19 cellular contexts compared by ENCODE assay signal in genomic region chr16:68399456-68399855, GRCh38. TPM values are rescaled to one million over a fixed set of nuclear protein-coding genes. Genes with fewer than 3 reads are reported as not detected.
DNase-seq lines count a peak whose midpoint lies in the region; ATAC-seq, FAIRE-seq and TF ChIP-seq lines count a peak whose summit lies in the region.
"Had no signal": no experiment of that assay in that cellular context is flagged by ENCODE, and none has a peak within 500 bp of the region (broad histone marks: within the 10 kb centered on the region; RNA-seq: fewer than 3 reads in every experiment).

No MANE protein-coding gene starts in this region.

- intact Hi-C loops in kidney (cut with DNase I) = loop anchor here (10.0 kb wide), 1 partner anchor 105 kb away; no protein-coding TSS in a partner anchor

- no peaks in the 10 kb centered on the region for H3K9me3 ChIP-seq in kidney (ENCODE audit: control insufficient read depth in 1 of 2, low read length in 2 of 2)
- H3K9me3 ChIP-seq: SK-N-SH had no signal

- H3K4me1 Mint-ChIP-seq in activated naive CD4-positive, alpha-beta T cell treated with anti-CD3 and anti-CD28 coated beads, Interleukin-2, amount 10 ng/mL, durations not matched to agents 7 days and 5 days = peaks cover 28% of the 10 kb centered on the region
- peaks cover 12% of the 10 kb centered on the region for H3K4me1 Mint-ChIP-seq in chondrocyte (ENCODE audit: low read depth)
- peaks cover 9% of the 10 kb centered on the region for H3K4me1 Mint-ChIP-seq in activated T-helper 17 cell treated with anti-CD3 and anti-CD28 coated beads, Interleukin-2, amount 50 U/mL, for 72 hours
- H3K4me1 Mint-ChIP-seq in osteocyte (ENCODE audit: unreplicated experiment) = peaks cover 9% of the 10 kb centered on the region

- no peaks in the 10 kb centered on the region for H3K9me3 Mint-ChIP-seq in activated naive CD4-positive, alpha-beta T cell treated with anti-CD3 and anti-CD28 coated beads, Interleukin-2, amount 10 ng/mL, durations not matched to agents 7 days and 5 days
- H3K9me3 Mint-ChIP-seq in chondrocyte (ENCODE audit: low read depth) (no peaks in the 10 kb centered on the region), osteocyte (ENCODE audit: unreplicated experiment) (no peaks in the 10 kb centered on the region)
- no peaks in the 10 kb centered on the region for H3K9me3 Mint-ChIP-seq in activated T-helper 17 cell treated with anti-CD3 and anti-CD28 coated beads, Interleukin-2, amount 50 U/mL, for 72 hours
- H3K9me3 Mint-ChIP-seq: IgD-negative memory B cell had no signal

- H3K27ac Mint-ChIP-seq in activated naive CD4-positive, alpha-beta T cell treated with anti-CD3 and anti-CD28 coated beads, Interleukin-2, amount 10 ng/mL, durations not matched to agents 7 days and 5 days = no peak overlapping the region
- H3K27ac Mint-ChIP-seq in chondrocyte (ENCODE audit: unreplicated experiment) (no peak overlapping the region), osteocyte (ENCODE audit: unreplicated experiment) (no peak overlapping the region)
- H3K27ac Mint-ChIP-seq in activated T-helper 17 cell treated with anti-CD3 and anti-CD28 coated beads, Interleukin-2, amount 50 U/mL, for 72 hours = no peak overlapping the region
- H3K27ac Mint-ChIP-seq: IgD-negative memory B cell had no signal

- H3K27me3 Mint-ChIP-seq in activated naive CD4-positive, alpha-beta T cell treated with anti-CD3 and anti-CD28 coated beads, Interleukin-2, amount 10 ng/mL, durations not matched to agents 7 days and 5 days = peaks cover 61% of the 10 kb centered on the region
- H3K27me3 Mint-ChIP-seq in chondrocyte (ENCODE audit: low read depth) (no peaks in the 10 kb centered on the region), osteocyte (ENCODE audit: unreplicated experiment) (no peaks in the 10 kb centered on the region)
- H3K27me3 Mint-ChIP-seq in activated T-helper 17 cell treated with anti-CD3 and anti-CD28 coated beads, Interleukin-2, amount 50 U/mL, for 72 hours = no peaks in the 10 kb centered on the region

- peak; percentile 7 for DNase-seq in activated naive CD4-positive, alpha-beta T cell treated with anti-CD3 and anti-CD28 coated beads, Interleukin-2, amount 10 ng/mL, durations not matched to agents 7 days and 5 days
- DNase-seq in activated naive CD4-positive, alpha-beta T cell treated with anti-CD3 and anti-CD28 coated beads, Interleukin-2, amount 50 U/mL, for 16 hours = no peak
- DNase-seq in LoVo (ENCODE audit: low spot score) = peak; percentile 38
- peak; percentile 27 for DNase-seq in chondrocyte (ENCODE audit: low spot score)
- DNase-seq in osteocyte (ENCODE audit: extremely low spot score, unreplicated experiment) = no peak
- no peak for DNase-seq in kidney
- DNase-seq in NCI-H187 (lab: John Stamatoyannopoulos, UW) = no peak
- DNase-seq: DMS79 treated with DMSO at 0.1 percent for 48 hours, H7, NCI-H1436 treated with DMSO at 0.1 percent for 48 hours, NCI-H2081 treated with DMSO at 0.1 percent for 48 hours, NCI-H2227 treated with DMSO at 0.1 percent for 48 hours, NCI-H526 treated with DMSO at 0.1 percent for 48 hours, PC-3, SK-N-SH, T-helper 1 cell had no signal

- H3K4me1 ChIP-seq in kidney (ENCODE audit: control insufficient read depth in 1 of 2, insufficient read depth in 1 of 2, low read depth in 1 of 2, low read length in 2 of 2) = no peaks in the 10 kb centered on the region

- FAIRE-seq in kidney (lab: Jason Lieb, UNC) = no peak
- FAIRE-seq: A204.1 had no signal

- ATAC-seq in activated T-helper 17 cell treated with anti-CD3 and anti-CD28 coated beads, Interleukin-2, amount 50 U/mL, for 72 hours (replicated peaks) = no peak
- ATAC-seq: PC-3 had no signal

- TF ChIP-seq CTCF in chondrocyte (IDR thresholded peaks at IDR 0.05) (no peak), osteocyte (IDR thresholded peaks at IDR 0.05) (no peak), kidney (IDR thresholded peaks at IDR 0.05; ENCODE audit: borderline replicate concordance, extremely low read depth, insufficient read depth) (no peak)

- H3K36me3 ChIP-seq in kidney (ENCODE audit: control insufficient read depth in 1 of 2, insufficient read depth in 2 of 2, low read length in 2 of 2) = no peaks in the 10 kb centered on the region

- H3K4me3 ChIP-seq in kidney (ENCODE audit: low read length in 2 of 2) = no peak overlapping the region

- CTCF ChIA-PET in activated naive CD4-positive, alpha-beta T cell treated with anti-CD3 and anti-CD28 coated beads, Interleukin-2, amount 10 ng/mL, durations not matched to agents 7 days and 5 days (lab: Charles Lee) = interaction anchor here (1.0 to 6.2 kb wide), 2 partner anchors 111 to 121 kb away, joined by 3 to 48 read pairs; no protein-coding TSS in a partner anchor

- no peaks in the 10 kb centered on the region for H3K36me3 Mint-ChIP-seq in activated naive CD4-positive, alpha-beta T cell treated with anti-CD3 and anti-CD28 coated beads, Interleukin-2, amount 10 ng/mL, durations not matched to agents 7 days and 5 days
- no peaks in the 10 kb centered on the region for H3K36me3 Mint-ChIP-seq in chondrocyte (ENCODE audit: low read depth)
- H3K36me3 Mint-ChIP-seq in activated T-helper 17 cell treated with anti-CD3 and anti-CD28 coated beads, Interleukin-2, amount 50 U/mL, for 72 hours (ENCODE audit: low read depth) = no peaks in the 10 kb centered on the region
- no peaks in the 10 kb centered on the region for H3K36me3 Mint-ChIP-seq in osteocyte (ENCODE audit: unreplicated experiment)
- H3K36me3 Mint-ChIP-seq: IgD-negative memory B cell had no signal

- H3K27ac ChIP-seq in kidney (ENCODE audit: low read depth in 2 of 2, low read length in 2 of 2) = no peak overlapping the region

- no peak overlapping the region for H3K9ac ChIP-seq in kidney (ENCODE audit: low read length in 2 of 2)
- H3K9ac ChIP-seq: SK-N-SH had no signal

- no peak overlapping the region for H3K4me3 Mint-ChIP-seq in activated naive CD4-positive, alpha-beta T cell treated with anti-CD3 and anti-CD28 coated beads, Interleukin-2, amount 10 ng/mL, durations not matched to agents 7 days and 5 days
- H3K4me3 Mint-ChIP-seq in chondrocyte (ENCODE audit: unreplicated experiment) (no peak overlapping the region), osteocyte (ENCODE audit: unreplicated experiment) (no peak overlapping the region)
- H3K4me3 Mint-ChIP-seq in activated T-helper 17 cell treated with anti-CD3 and anti-CD28 coated beads, Interleukin-2, amount 50 U/mL, for 72 hours = no peak overlapping the region
- H3K4me3 Mint-ChIP-seq: IgD-negative memory B cell had no signal

RNA-seq across cellular contexts. Expression of gene SMPD3, which starts 48.9 kb away (rescaled TPM):
- 0.07 TPM in 1 of 3 replicates, not detected in the others for total RNA-seq in chondrocyte
- total RNA-seq in activated T-helper 17 cell treated with anti-CD3 and anti-CD28 coated beads, Interleukin-2, amount 50 U/mL, for 72 hours = under 1 TPM; 0.19 to 0.45 TPM
- total RNA-seq in osteocyte = not detected in 2 replicates
- total RNA-seq in kidney = 0.72 TPM
- 0.28 TPM for polyA plus RNA-seq in kidney (ENCODE audit: insufficient read depth, low read depth, low replicate concordance)
- total RNA-seq: PC-3 had no signal

Comparison
In these comparisons a context has a peak if more than half of its experiments do, and no peak if none do; other contexts are left out.
1. DNase-seq: peak in activated naive CD4-positive, alpha-beta T cell treated with anti-CD3 and anti-CD28 coated beads, Interleukin-2, amount 10 ng/mL, durations not matched to agents 7 days and 5 days (single experiment), LoVo (single experiment) and chondrocyte (single experiment); none in activated naive CD4-positive, alpha-beta T cell treated with anti-CD3 and anti-CD28 coated beads, Interleukin-2, amount 50 U/mL, for 16 hours (single experiment), osteocyte (single experiment), kidney (single experiment) and NCI-H187 (0 of 2).